11 cellular contexts compared by ENCODE assay signal in the genomic region with DNA sequence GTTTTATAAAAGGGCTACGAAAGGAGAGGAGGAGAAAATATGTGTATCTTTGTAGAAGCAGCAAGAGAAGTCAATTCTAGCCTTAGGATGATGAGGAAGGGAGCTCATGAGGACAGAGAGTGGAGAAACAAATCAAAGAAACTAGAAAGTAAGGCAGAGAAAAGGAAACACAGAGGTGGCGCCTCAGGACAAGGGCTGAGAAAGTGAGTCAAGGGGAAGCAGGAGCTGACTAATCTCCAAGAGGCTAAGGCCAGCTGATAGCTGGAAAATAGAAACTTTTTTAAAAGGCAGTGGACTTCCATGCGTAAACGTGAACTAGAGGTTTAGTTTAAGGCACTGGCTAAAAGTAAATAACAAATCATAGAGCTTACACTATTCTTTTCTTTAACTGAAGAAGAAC.
DNase-seq lines count a peak whose midpoint lies in the region; ATAC-seq and TF ChIP-seq lines count a peak whose summit lies in the region.
"Had no signal": no experiment of that assay in that cellular context is flagged by ENCODE, and none has a peak within 500 bp of the region (broad histone marks: within the 10 kb centered on the region; RNA-seq: fewer than 3 reads in every experiment).

No MANE protein-coding gene starts in this region.

- 0 out of 2 replicates have a peak overlapping the region, but pooled peaks have one; percentile 37 for H3K4me2 ChIP-seq in PC-9

- no peaks in the 10 kb centered on the region for H3K9me2 ChIP-seq in PC-9 (ENCODE audit: insufficient read depth)

- H3K27ac ChIP-seq in PC-9 (no peak overlapping the region), colonic mucosa (no peak overlapping the region)

- BruUV-seq in PC-9 (replicated peaks; lab: Mats Ljungman, UMichigan), result no TSS peak

- H4K20me1 ChIP-seq in PC-9 (ENCODE audit: insufficient read depth), result no peaks in the 10 kb centered on the region

- no peak overlapping the region for H2AFZ ChIP-seq in PC-9

- no peaks in the 10 kb centered on the region for H3F3A ChIP-seq in PC-9 (ENCODE audit: insufficient read depth, low read depth)

- TF ChIP-seq CTCF in PC-9 (conservative IDR thresholded peaks at IDR 0.05) (no peak), retinal pigment epithelial cell (conservative IDR thresholded peaks at IDR 0.05; ENCODE audit: low read depth, low read length) (no peak), colonic mucosa (IDR thresholded peaks at IDR 0.05) (no peak)

- peak; percentile 30 to 44 for ATAC-seq in activated CD4-positive, CD25-positive, alpha-beta regulatory T cell treated with anti-CD3 and anti-CD28 coated beads, Interleukin-2, amount 50 U/mL, for 24 hours
- ATAC-seq in HG02678 (IDR thresholded peaks at IDR 0.05; ENCODE audit: unreplicated experiment), result no peak

- H3K4me1 ChIP-seq in PC-9 (replicated peaks; ENCODE audit: insufficient read depth) (peaks cover 19% of the 10 kb centered on the region), colonic mucosa (no peaks in the 10 kb centered on the region)

- H3K4me3 ChIP-seq in PC-9 (no peak overlapping the region), retinal pigment epithelial cell (ENCODE audit: low read length) (no peak overlapping the region), colonic mucosa (no peak overlapping the region)

- POLR2A ChIA-PET in PC-9 (lab: Charles Lee; ENCODE audit: unreplicated experiment), result no interaction called here

- H3K27me3 ChIP-seq in PC-9 (ENCODE audit: insufficient read depth, low read depth) (no peaks in the 10 kb centered on the region), colonic mucosa (no peaks in the 10 kb centered on the region)

- CTCF ChIA-PET in PC-9 (lab: Charles Lee), result no interaction called here

- no peak overlapping the region for H3K9ac ChIP-seq in colonic mucosa (ENCODE audit: low read depth in 2 of 2, low read length in 2 of 2)

- DNase-seq in activated CD4-positive, CD25-positive, alpha-beta regulatory T cell (lab: John Stamatoyannopoulos, UW), result no peak
- DNase-seq in PC-9 (no peak), dedifferentiated amniotic fluid mesenchymal stem cell (ENCODE audit: extremely low spot score) (peak; percentile 36), retinal pigment epithelial cell (ENCODE audit: low read depth) (peak; percentile 6), colonic mucosa (no peak), Kasumi-1 (lab: John Stamatoyannopoulos, UW) (no peak)
- DNase-seq: foreskin melanocyte, NCI-H146, Right ventricle myocardium superior had no signal

- H3K36me3 ChIP-seq in PC-9 (ENCODE audit: low read depth) (no peaks in the 10 kb centered on the region), colonic mucosa (no peaks in the 10 kb centered on the region)

- intact Hi-C loops in PC-9 (cut with micrococcal nuclease; ENCODE audit: unreplicated experiment), result no loop called here
- intact Hi-C loops in colonic mucosa (cut with DNase I), result no loop called here

- no peaks in the 10 kb centered on the region for H3K79me2 ChIP-seq in PC-9 (ENCODE audit: low read depth)

- H3K9me3 ChIP-seq in PC-9 (ENCODE audit: insufficient read depth, low read depth) (no peaks in the 10 kb centered on the region), colonic mucosa (no peaks in the 10 kb centered on the region)

Comparison
In these comparisons a context has a peak if more than half of its experiments do, and no peak if none do; other contexts are left out.
1. DNase-seq: peak in dedifferentiated amniotic fluid mesenchymal stem cell (single experiment) and retinal pigment epithelial cell (single experiment); none in activated CD4-positive, CD25-positive, alpha-beta regulatory T cell (0 of 4), PC-9 (0 of 2), colonic mucosa (single experiment) and Kasumi-1 (0 of 2).